Comparison of ENCODE assay signal across 19 cellular contexts in genomic region chr6:160859822-160860221, GRCh38.
DNase-seq lines count a peak whose midpoint lies in the region; ATAC-seq, FAIRE-seq and TF ChIP-seq lines count a peak whose summit lies in the region.
"Had no signal": no experiment of that assay in that cellular context is flagged by ENCODE, and none has a peak within 500 bp of the region (broad histone marks: within the 10 kb centered on the region; RNA-seq: fewer than 3 reads in every experiment).

No MANE protein-coding gene starts in this region.

- TF ChIP-seq RAD21 in H1 (IDR thresholded peaks at IDR 0.05 in 1 of 2, conservative IDR thresholded peaks at IDR 0.05 in 1 of 2; ENCODE audit: low read depth in 2 of 2, low read length in 2 of 2): no peak

- H3K4ac ChIP-seq in H1 (replicated peaks; ENCODE audit: insufficient read length, low read depth, low read length): no peak overlapping the region

- no peak overlapping the region for H2BK20ac ChIP-seq in H1 (ENCODE audit: low read length)

- H4K5ac ChIP-seq in H1 (ENCODE audit: insufficient read length, low read depth, low read length): no peak overlapping the region

- H3K4me3 Mint-ChIP-seq in GM23338: no peak overlapping the region
- H3K4me3 Mint-ChIP-seq: CD4-positive, alpha-beta T cell had no signal

- H3K79me1 ChIP-seq in H1 (ENCODE audit: low read depth, low read length): no peaks in the 10 kb centered on the region

- H3K9me3 ChIP-seq in H1 (ENCODE audit: insufficient read depth in 2 of 2, low read depth in 1 of 2, low read length in 1 of 2) (no peaks in the 10 kb centered on the region), upper lobe of right lung (no peaks in the 10 kb centered on the region)

- no peaks in the 10 kb centered on the region for H3K23me2 ChIP-seq in H1 (ENCODE audit: low read depth, low read length)

- H3K4me1 ChIP-seq in GM23338 (ENCODE audit: insufficient read depth) (no peaks in the 10 kb centered on the region), H1 (replicated peaks in 1 of 4; ENCODE audit: control insufficient read depth in 3 of 4, insufficient read depth in 4 of 4, low read length in 3 of 4) (no peaks in the 10 kb centered on the region), upper lobe of right lung (no peaks in the 10 kb centered on the region)

- H2BK12ac ChIP-seq in H1 (ENCODE audit: low read depth, low read length): no peak overlapping the region

- POLR2A ChIA-PET in H1 (lab: Charles Lee; ENCODE audit: partially characterized antibody): interaction anchor here (1.2 kb wide), 1 partner anchor 133 kb away, joined by 3 read pairs; no protein-coding TSS in a partner anchor
- POLR2A ChIA-PET in HEK293T (lab: Yijun Ruan, JAX): no interaction called here

- no peak overlapping the region for H2AK5ac ChIP-seq in H1 (ENCODE audit: low read depth, low read length)

- no peaks in the 10 kb centered on the region for H3K27me3 ChIP-seq in GM23338 (ENCODE audit: insufficient read depth)
- no peaks in the 10 kb centered on the region for H3K27me3 ChIP-seq in H1 (replicated peaks in 1 of 4; ENCODE audit: control insufficient read depth in 3 of 4, extremely low read depth in 1 of 4, insufficient read depth in 3 of 4, low read length in 3 of 4)
- no peaks in the 10 kb centered on the region for H3K27me3 ChIP-seq in upper lobe of right lung

- H2BK5ac ChIP-seq in H1 (ENCODE audit: low read depth, low read length): no peak overlapping the region

- no peak for FAIRE-seq in H1 (lab: Jason Lieb, UNC)
- FAIRE-seq: A204.1, GM19239 had no signal

- H2BK120ac ChIP-seq in H1 (replicated peaks; ENCODE audit: low read depth, low read length): no peak overlapping the region

- intact Hi-C loops in upper lobe of right lung (cut with DNase I): no loop called here

- H3K9ac ChIP-seq in H1 (replicated peaks in 1 of 4; ENCODE audit: extremely low read depth in 1 of 4, low read depth in 3 of 4, low read length in 3 of 4): no peak overlapping the region
- H3K9ac ChIP-seq: GM23248, KMS-11 had no signal

- H3K79me2 ChIP-seq in GM23338 (replicated peaks; ENCODE audit: insufficient read depth) (no peaks in the 10 kb centered on the region), H1 (ENCODE audit: control insufficient read depth in 1 of 2, insufficient read depth in 2 of 2, low read length in 2 of 2) (no peaks in the 10 kb centered on the region)

- no peak overlapping the region for H3K27ac Mint-ChIP-seq in GM23338
- H3K27ac Mint-ChIP-seq: CD4-positive, alpha-beta T cell had no signal

- DNase-seq in GM23338 (ENCODE audit: low spot score) (no peak), SK-MEL-5 (ENCODE audit: low read depth, low spot score) (peak; percentile 8), H1 (ENCODE audit: low read depth in 1 of 2, low spot score in 2 of 2) (no peak), upper lobe of right lung (no peak), NCI-H1092 (lab: John Stamatoyannopoulos, UW) (no peak), HEK293T (ENCODE audit: extremely low spot score) (no peak)
- DNase-seq: AML-193; CD4-positive, alpha-beta T cell; DMS153; DMS79; GF-D8; GM23248; H7 had no signal

- H3K36me3 ChIP-seq in GM23338 (ENCODE audit: insufficient read depth): no peaks in the 10 kb centered on the region
- H3K36me3 ChIP-seq in H1 (ENCODE audit: control insufficient read depth in 2 of 4, insufficient read depth in 4 of 4, low read length in 3 of 4): no peaks in the 10 kb centered on the region
- H3K36me3 ChIP-seq in upper lobe of right lung: no peaks in the 10 kb centered on the region

- no peaks in the 10 kb centered on the region for H3K9me3 Mint-ChIP-seq in GM23338
- H3K9me3 Mint-ChIP-seq: CD4-positive, alpha-beta T cell had no signal

- no peak for TF ChIP-seq CTCF in GM23338 (conservative IDR thresholded peaks at IDR 0.05; ENCODE audit: low read depth in 2 of 2)
- TF ChIP-seq CTCF in H1 (IDR thresholded peaks at IDR 0.05; ENCODE audit: control extremely low read depth in 1 of 3, insufficient read depth in 1 of 3, low read depth in 1 of 3, low read length in 3 of 3): no peak
- no peak for TF ChIP-seq CTCF in upper lobe of right lung (IDR thresholded peaks at IDR 0.05)

- no peaks in the 10 kb centered on the region for H3F3A ChIP-seq in GM23338 (replicated peaks; ENCODE audit: low read depth)

- no peak overlapping the region for H3K4me3 ChIP-seq in GM23338
- no peak overlapping the region for H3K4me3 ChIP-seq in H1 (ENCODE audit: extremely low read depth in 1 of 4, insufficient read depth in 2 of 4, low read depth in 3 of 4, low read length in 4 of 4)
- H3K4me3 ChIP-seq in upper lobe of right lung: no peak overlapping the region
- H3K4me3 ChIP-seq: GM23248 had no signal

- no peaks in the 10 kb centered on the region for H3K36me3 Mint-ChIP-seq in GM23338 (ENCODE audit: low read depth)

- no peak overlapping the region for H4K91ac ChIP-seq in H1 (replicated peaks; ENCODE audit: insufficient read length, low read length)

- WGBS in H1 (ENCODE audit: extremely low coverage in 1 of 2, insufficient coverage in 1 of 2, insufficient read length in 1 of 2, insufficient replicate concordance in 2 of 2, low coverage in 1 of 2, low lambda C conversion rate in 2 of 2, missing lambda C conversion rate in 1 of 2), 2 experiments: 87% methylated on average over 9 of the region's 9 CpGs; no CpG with 5 or more reads in 1 of the 2 experiments

- H3K9me2 ChIP-seq in GM23338 (ENCODE audit: insufficient read depth): no peaks in the 10 kb centered on the region

- no peak overlapping the region for H3K14ac ChIP-seq in H1 (ENCODE audit: insufficient read length)

- CTCF ChIA-PET in H1 (lab: Charles Lee; ENCODE audit: partially characterized antibody): interaction anchor here (1.4 to 1.5 kb wide), 2 partner anchors 21 to 71 kb away, joined by 5 to 6 read pairs; no protein-coding TSS in a partner anchor
- CTCF ChIA-PET in HEK293T (lab: Yijun Ruan, JAX): no interaction called here

- in situ Hi-C loops in SK-MEL-5 (cut with HindIII; ENCODE audit: low pct_unique_long_range_greater_than_20kb, low sequenced_read_pairs): no loop called here

- H2BK15ac ChIP-seq in H1 (ENCODE audit: low read length): no peak overlapping the region

- H3K27me3 Mint-ChIP-seq in GM23338 (ENCODE audit: insufficient read depth, low read depth, poor library complexity): peaks cover 7% of the 10 kb centered on the region
- H3K27me3 Mint-ChIP-seq: CD4-positive, alpha-beta T cell had no signal

- H3K4me1 Mint-ChIP-seq in GM23338: no peaks in the 10 kb centered on the region; the same call in 2 of the 3 replicates

- peak; percentile 54 for ATAC-seq in GM23338
- ATAC-seq in upper lobe of right lung: peak; percentile 30
- no peak for ATAC-seq in GM18909 (IDR thresholded peaks at IDR 0.05; ENCODE audit: poor library complexity, unreplicated experiment)
- ATAC-seq: HCT116 had no signal

- H2AFZ ChIP-seq in GM23338: no peak overlapping the region
- H2AFZ ChIP-seq in H1 (ENCODE audit: low read length): peak overlapping the region; percentile 85; the same call in 1 of the 2 replicates
- H2AFZ ChIP-seq: GM23248 had no signal

- no peak overlapping the region for H3K27ac ChIP-seq in GM23338 (ENCODE audit: low read depth)
- no peak overlapping the region for H3K27ac ChIP-seq in H1 (ENCODE audit: low read depth, low read length)
- no peak overlapping the region for H3K27ac ChIP-seq in upper lobe of right lung
- H3K27ac ChIP-seq: C4-2B, GM23248, KMS-11 had no signal

- TF ChIP-seq POLR2A in H1 (IDR thresholded peaks at IDR 0.05; ENCODE audit: control extremely low read depth in 1 of 2, low read depth in 2 of 2, low read length in 2 of 2): no peak

- no peak for TF ChIP-seq EP300 in H1 (IDR thresholded peaks at IDR 0.05; ENCODE audit: borderline replicate concordance in 1 of 2, low read depth in 2 of 2, low read length in 2 of 2)

- H3K4me2 ChIP-seq in GM23338: no peak overlapping the region
- H3K4me2 ChIP-seq in H1 (ENCODE audit: insufficient read depth in 1 of 2, low read depth in 2 of 2, low read length in 2 of 2): no peak overlapping the region
- H3K4me2 ChIP-seq: KMS-11 had no signal

- H4K20me1 ChIP-seq in GM23338 (replicated peaks; ENCODE audit: insufficient read depth): no peaks in the 10 kb centered on the region
- no peaks in the 10 kb centered on the region for H4K20me1 ChIP-seq in H1 (replicated peaks in 1 of 2; ENCODE audit: control insufficient read depth in 1 of 2, insufficient read depth in 2 of 2, low read length in 2 of 2)

- no peak overlapping the region for H3K18ac ChIP-seq in H1 (ENCODE audit: extremely low read depth, low read length)

- no peak overlapping the region for H3K23ac ChIP-seq in H1 (ENCODE audit: insufficient read length)

- no peak overlapping the region for H4K8ac ChIP-seq in H1 (ENCODE audit: extremely low read depth, insufficient read depth, low read length)

- no peak overlapping the region for H3K56ac ChIP-seq in H1 (replicated peaks; ENCODE audit: insufficient read length, low read depth, low read length)

TF ChIP-seq in H1, 55 proteins besides CTCF, POLR2A, EP300 and RAD21:
- TF ChIP-seq TAF7 (optimal IDR thresholded peaks at IDR 0.05; ENCODE audit: borderline replicate concordance, low read depth, low read length): no peak
- TF ChIP-seq KDM1A (IDR thresholded peaks at IDR 0.05; ENCODE audit: borderline replicate concordance, low read length): no peak
- TF ChIP-seq RBBP5 (IDR thresholded peaks at IDR 0.05; ENCODE audit: borderline replicate concordance, low read depth, low read length): no peak
- no peak for TF ChIP-seq CHD1 (IDR thresholded peaks at IDR 0.05; ENCODE audit: low read depth, low read length)
- no peak for TF ChIP-seq KDM4A (IDR thresholded peaks at IDR 0.05; ENCODE audit: low read depth, low read length, severe bottlenecking)
- TF ChIP-seq HDAC6 (IDR thresholded peaks at IDR 0.05; ENCODE audit: low read depth, low read length): no peak
- TF ChIP-seq, protein P1, sequence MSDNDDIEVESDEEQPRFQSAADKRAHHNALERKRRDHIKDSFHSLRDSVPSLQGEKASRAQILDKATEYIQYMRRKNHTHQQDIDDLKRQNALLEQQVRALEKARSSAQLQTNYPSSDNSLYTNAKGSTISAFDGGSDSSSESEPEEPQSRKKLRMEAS (IDR thresholded peaks at IDR 0.05): no peak
- no peak for TF ChIP-seq CEBPB (IDR thresholded peaks at IDR 0.05; ENCODE audit: low read depth, low read length)

TF ChIP-seq in HEK293T, 16 proteins besides CTCF, POLR2A, EP300 and RAD21:
- TF ChIP-seq TARDBP (IDR thresholded peaks at IDR 0.05) (no peak), BHLHE40 (IDR thresholded peaks at IDR 0.05; ENCODE audit: borderline replicate concordance) (no peak), FOXM1 (IDR thresholded peaks at IDR 0.05; ENCODE audit: borderline replicate concordance) (no peak), SUZ12 (IDR thresholded peaks at IDR 0.05) (no peak), HDGF (IDR thresholded peaks at IDR 0.05; ENCODE audit: borderline replicate concordance) (no peak), L3MBTL2 (conservative IDR thresholded peaks at IDR 0.05) (no peak), ZNF384 (IDR thresholded peaks at IDR 0.05) (no peak)
